In the genomic region with DNA sequence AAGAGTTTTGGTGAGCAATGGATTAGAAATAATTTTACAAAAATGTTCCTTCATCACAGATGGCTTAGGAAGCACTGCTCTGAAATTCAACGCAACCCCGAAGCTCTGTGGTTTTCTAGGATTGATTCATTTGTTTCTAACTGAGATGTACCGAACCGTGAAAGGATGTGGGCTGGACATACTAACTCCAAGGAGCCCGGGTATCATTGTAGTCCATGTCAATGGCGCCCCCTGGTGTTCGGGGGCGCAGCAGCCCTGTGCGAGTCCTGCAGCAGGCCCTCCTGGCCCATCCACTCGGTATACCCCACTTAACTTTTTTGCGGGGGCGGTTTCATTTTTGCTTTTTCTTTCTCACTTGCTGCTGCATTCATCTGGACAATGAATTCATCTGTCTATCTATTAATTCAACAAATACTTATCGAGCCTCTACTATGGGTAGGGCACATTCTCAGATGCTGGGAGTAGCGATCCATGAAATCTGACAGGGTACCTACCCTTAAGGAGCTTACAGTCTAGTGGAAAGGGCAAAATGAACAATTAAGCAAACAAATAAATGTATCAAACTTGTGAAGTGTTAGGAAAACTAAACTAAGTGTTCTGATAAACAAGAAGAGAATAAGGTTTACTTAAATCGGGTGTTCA, we compare ENCODE assay signal across 9 cellular contexts. TPM values are rescaled to one million over a fixed set of nuclear protein-coding genes. Genes with fewer than 3 reads are reported as not detected.
DNase-seq lines count a peak whose midpoint lies in the region; ATAC-seq and TF ChIP-seq lines count a peak whose summit lies in the region.
"Had no signal": no experiment of that assay in that cellular context is flagged by ENCODE, and none has a peak within 500 bp of the region (broad histone marks: within the 10 kb centered on the region; RNA-seq: fewer than 3 reads in every experiment).

No MANE protein-coding gene starts in this region.

- ATAC-seq in GM18505 (IDR thresholded peaks at IDR 0.05; ENCODE audit: unreplicated experiment) (peak; percentile 98), HG02763 (IDR thresholded peaks at IDR 0.05; ENCODE audit: unreplicated experiment) (peak; percentile 96), left ventricle myocardium superior (peak; percentile 39)

- CTCF ChIA-PET in activated CD4-positive, alpha-beta memory T cell treated with anti-CD3 and anti-CD28 coated beads for 36 hours (lab: Charles Lee), result interaction anchor here (0.6 to 1.9 kb wide), 4 partner anchors 9 to 354 kb away, joined by 3 to 7 read pairs (median 4); no protein-coding TSS in a partner anchor

- no peaks in the 10 kb centered on the region for H3K4me1 Mint-ChIP-seq in activated CD4-positive, alpha-beta memory T cell treated with anti-CD3 and anti-CD28 coated beads for 36 hours (ENCODE audit: low read depth)
- H3K4me1 Mint-ChIP-seq: activated B cell treated with CpG ODN at 0.5 μM for 24 hours had no signal

- no peaks in the 10 kb centered on the region for H3K27me3 Mint-ChIP-seq in activated CD4-positive, alpha-beta memory T cell treated with anti-CD3 and anti-CD28 coated beads for 36 hours
- H3K27me3 Mint-ChIP-seq: activated B cell treated with CpG ODN at 0.5 μM for 24 hours had no signal

- POLR2A ChIA-PET in activated CD4-positive, alpha-beta memory T cell treated with anti-CD3 and anti-CD28 coated beads for 36 hours (lab: Charles Lee), result no interaction called here

- DNase-seq in CD1c-positive myeloid dendritic cell (ENCODE audit: extremely low spot score), result peak; percentile 76
- peak; percentile 36 for DNase-seq in MV-4-11 (lab: John Stamatoyannopoulos, UW)
- peak; percentile 48 for DNase-seq in activated CD4-positive, alpha-beta memory T cell treated with anti-CD3 and anti-CD28 coated beads for 36 hours
- peak; percentile 61 for DNase-seq in left ventricle myocardium superior
- peak; percentile 23 for DNase-seq in stimulated activated CD4-positive, alpha-beta T cell treated with anti-CD3 and anti-CD28 coated beads, Interleukin-1b, Interleukin-23, amount 100 ng/mL, for 48 hours
- DNase-seq in NCI-H1105 (lab: John Stamatoyannopoulos, UW), result no peak
- DNase-seq: activated B cell treated with CpG ODN at 0.5 μM for 24 hours had no signal

- no peaks in the 10 kb centered on the region for H3K9me3 Mint-ChIP-seq in activated CD4-positive, alpha-beta memory T cell treated with anti-CD3 and anti-CD28 coated beads for 36 hours

- no peaks in the 10 kb centered on the region for H3K36me3 Mint-ChIP-seq in activated CD4-positive, alpha-beta memory T cell treated with anti-CD3 and anti-CD28 coated beads for 36 hours

- no peak for TF ChIP-seq POLR2A in GM18505 (IDR thresholded peaks at IDR 0.05; ENCODE audit: borderline replicate concordance, extremely low read depth, insufficient read depth, insufficient read length)

- H3K4me3 Mint-ChIP-seq in activated CD4-positive, alpha-beta memory T cell treated with anti-CD3 and anti-CD28 coated beads for 36 hours, result no peak overlapping the region
- H3K4me3 Mint-ChIP-seq: activated B cell treated with CpG ODN at 0.5 μM for 24 hours had no signal

- intact Hi-C loops in activated CD4-positive, alpha-beta memory T cell treated with anti-CD3 and anti-CD28 coated beads for 36 hours (cut with micrococcal nuclease), result loop anchor here (2.0 to 5.0 kb wide), 2 partner anchors 46 to 354 kb away; no protein-coding TSS in a partner anchor
- intact Hi-C loops in left ventricle myocardium superior (cut with micrococcal nuclease), result no loop called here

- H3K27ac Mint-ChIP-seq in activated CD4-positive, alpha-beta memory T cell treated with anti-CD3 and anti-CD28 coated beads for 36 hours, result no peak overlapping the region
- H3K27ac Mint-ChIP-seq: activated B cell treated with CpG ODN at 0.5 μM for 24 hours had no signal

RNA-seq across cellular contexts. Expression of gene ITPRID1, which starts 25.2 kb away (rescaled TPM):
- total RNA-seq in activated CD4-positive, alpha-beta memory T cell treated with anti-CD3 and anti-CD28 coated beads for 36 hours, result not detected
- total RNA-seq in left ventricle myocardium superior, result not detected
- total RNA-seq: activated B cell treated with CpG ODN at 0.5 μM for 24 hours had no signal

Comparison
In these comparisons a context has a peak if more than half of its experiments do, and no peak if none do; other contexts are left out.
1. ATAC-seq: peak in every context shown above with its lines; median percentile 98 in GM18505; 96 in HG02763; 39 in left ventricle myocardium superior.